Comparison of ENCODE assay signal across 11 cellular contexts in genomic region chr5:28370896-28371295, GRCh38.
"Had no signal": no experiment of that assay in that cellular context is flagged by ENCODE, and none has a peak within 500 bp of the region (broad histone marks: within the 10 kb centered on the region; RNA-seq: fewer than 3 reads in every experiment).

No MANE protein-coding gene starts in this region.

- ATAC-seq: GM23338, HCT116 had no signal

- H3K4me2 ChIP-seq: GM23338 had no signal

- H2AFZ ChIP-seq: GM23248, GM23338 had no signal

- H3K27ac ChIP-seq: GM23248 had no signal

- H3K9ac ChIP-seq: GM23248 had no signal

- H3K9me3 ChIP-seq: HAP-1 had no signal

- H3K36me3 ChIP-seq: HAP-1 had no signal

- H3K4me3 ChIP-seq: GM23248, GM23338, HAP-1 had no signal

- FAIRE-seq: H1, H54 had no signal

- H3K4me1 ChIP-seq: HAP-1 had no signal

- DNase-seq: GM23248, GOT3, H7, H9, HCEC 1CT, HFFc6 had no signal
